9 cellular contexts compared by ENCODE assay signal in genomic region chr4:140637836-140638235, GRCh38.
DNase-seq lines count a peak whose midpoint lies in the region; ATAC-seq, FAIRE-seq and TF ChIP-seq lines count a peak whose summit lies in the region.
"Had no signal": no experiment of that assay in that cellular context is flagged by ENCODE, and none has a peak within 500 bp of the region (broad histone marks: within the 10 kb centered on the region; RNA-seq: fewer than 3 reads in every experiment).

No MANE protein-coding gene starts in this region.

- H3K36me3 Mint-ChIP-seq in endodermal cell (ENCODE audit: low read depth), result peaks cover 31% of the 10 kb centered on the region
- H3K36me3 Mint-ChIP-seq: natural killer cell treated with Interleukin-12 subunit alpha and Interleukin-12 subunit beta and Interleukin-15 and Interleukin-18, amount 100 ng/mL, for 72 hours had no signal

- H4K20me1 ChIP-seq in DND-41 (ENCODE audit: insufficient read depth, low read length), result no peaks in the 10 kb centered on the region

- 55 to 85% methylated on average over 2 to 6 of the region's 6 CpGs for WGBS in endodermal cell (ENCODE audit: insufficient coverage in 1 of 2, insufficient read length in 1 of 2), 2 experiments
- WGBS in thyroid gland, 2 donors, result 73 to 90% methylated on average over 6 of the region's 6 CpGs

- H3K4me1 ChIP-seq in DND-41 (ENCODE audit: insufficient read depth, low read length) (no peaks in the 10 kb centered on the region), endodermal cell (ENCODE audit: control insufficient read depth, insufficient read depth, low read length) (peaks cover 14% of the 10 kb centered on the region), thyroid gland (peaks cover 0 to 5% of the 10 kb centered on the region in 2 donors)

- H3K4me2 ChIP-seq in DND-41 (ENCODE audit: insufficient read depth, low read length), result no peak overlapping the region

- no peak overlapping the region for H3K4me3 Mint-ChIP-seq in endodermal cell
- H3K4me3 Mint-ChIP-seq: natural killer cell treated with Interleukin-12 subunit alpha and Interleukin-12 subunit beta and Interleukin-15 and Interleukin-18, amount 100 ng/mL, for 72 hours had no signal

- no peaks in the 10 kb centered on the region for H3K79me2 ChIP-seq in DND-41 (ENCODE audit: insufficient read depth, low read length)

- peak; percentile 43 for DNase-seq in DND-41
- DNase-seq in GM19239 (ENCODE audit: insufficient read length, low spot score), result peak; percentile 28
- peak; percentile 10 for DNase-seq in RPMI7951 (ENCODE audit: low read depth)
- DNase-seq in endodermal cell, result peak; percentile 81
- DNase-seq in pons (ENCODE audit: low spot score), result peak; percentile 35
- no peak for DNase-seq in thyroid gland
- no peak for DNase-seq in NK-92 treated with Interleukin-12 subunit alpha and Interleukin-12 subunit beta, amount 100 ng/mL, for 24 hours (lab: John Stamatoyannopoulos, UW)

- H3K27me3 ChIP-seq in DND-41 (ENCODE audit: insufficient read depth, low read length, poor library complexity), result peaks cover 6% of the 10 kb centered on the region
- no peaks in the 10 kb centered on the region for H3K27me3 ChIP-seq in endodermal cell (ENCODE audit: control insufficient read depth, insufficient read depth, low read length, poor library complexity, severe bottlenecking)
- no peaks in the 10 kb centered on the region for H3K27me3 ChIP-seq in thyroid gland

- no peaks in the 10 kb centered on the region for H3K36me3 ChIP-seq in DND-41 (ENCODE audit: insufficient read depth, low read length)
- H3K36me3 ChIP-seq in endodermal cell (ENCODE audit: control insufficient read depth, insufficient read depth, low read length), result peaks cover 42% of the 10 kb centered on the region
- no peaks in the 10 kb centered on the region for H3K36me3 ChIP-seq in thyroid gland

- peaks cover 51% of the 10 kb centered on the region for H3K4me1 Mint-ChIP-seq in endodermal cell

- H3K9me3 ChIP-seq in DND-41 (ENCODE audit: insufficient read depth, low read length, severe bottlenecking), result no peaks in the 10 kb centered on the region
- peaks cover 16% of the 10 kb centered on the region for H3K9me3 ChIP-seq in endodermal cell (ENCODE audit: control insufficient read depth, low read length)
- no peaks in the 10 kb centered on the region for H3K9me3 ChIP-seq in thyroid gland

- intact Hi-C loops in thyroid gland (cut with DNase I), result no loop called here

- H3K4me3 ChIP-seq in DND-41 (ENCODE audit: low read depth in 1 of 2, low read length in 2 of 2), result no peak overlapping the region
- H3K4me3 ChIP-seq in endodermal cell (ENCODE audit: low read length), result no peak overlapping the region
- no peak overlapping the region for H3K4me3 ChIP-seq in thyroid gland (replicated peaks in 1 of 3)

- no peak overlapping the region for H3K27ac Mint-ChIP-seq in endodermal cell
- H3K27ac Mint-ChIP-seq: natural killer cell treated with Interleukin-12 subunit alpha and Interleukin-12 subunit beta and Interleukin-15 and Interleukin-18, amount 100 ng/mL, for 72 hours had no signal

- no peak overlapping the region for H2AFZ ChIP-seq in DND-41 (ENCODE audit: low read depth, low read length)

- ATAC-seq in DND-41 (ENCODE audit: insufficient read depth, low read depth) (peak; percentile 89), HG03439 (IDR thresholded peaks at IDR 0.05; ENCODE audit: unreplicated experiment) (peak; percentile 68)

- H3K9me3 Mint-ChIP-seq in endodermal cell, result no peaks in the 10 kb centered on the region
- H3K9me3 Mint-ChIP-seq: natural killer cell treated with Interleukin-12 subunit alpha and Interleukin-12 subunit beta and Interleukin-15 and Interleukin-18, amount 100 ng/mL, for 72 hours had no signal

- H3K27ac ChIP-seq in DND-41 (ENCODE audit: low read length) (no peak overlapping the region), endodermal cell (ENCODE audit: low read depth, low read length) (no peak overlapping the region), thyroid gland (no peak overlapping the region)

- no peaks in the 10 kb centered on the region for H3K27me3 Mint-ChIP-seq in endodermal cell (ENCODE audit: insufficient read depth)

- peak; percentile 79 for FAIRE-seq in GM19239 (lab: Jason Lieb, UNC)

- no peak for TF ChIP-seq POLR2A in thyroid gland (IDR thresholded peaks at IDR 0.05)

- peak; percentile 78 for TF ChIP-seq CTCF in DND-41 (IDR thresholded peaks at IDR 0.05; ENCODE audit: borderline replicate concordance, extremely low read depth, low read length, poor library complexity, severe bottlenecking)
- TF ChIP-seq CTCF in endodermal cell (conservative IDR thresholded peaks at IDR 0.05), result peak; percentile 94
- peak in 1 of 6 experiments; percentile 30 for TF ChIP-seq CTCF in thyroid gland (IDR thresholded peaks at IDR 0.05)

- no peak overlapping the region for H3K9ac ChIP-seq in DND-41 (ENCODE audit: low read depth, low read length)
- H3K9ac ChIP-seq in endodermal cell (ENCODE audit: extremely low read depth, low read length, poor library complexity, severe bottlenecking), result no peak overlapping the region

Comparison
In these comparisons a context has a peak if more than half of its experiments do, and no peak if none do; other contexts are left out.
1. DNase-seq: peak in DND-41 (single experiment), GM19239 (single experiment), RPMI7951 (single experiment), endodermal cell (single experiment) and pons (single experiment); none in thyroid gland (0 of 2) and NK-92 treated with Interleukin-12 subunit alpha and Interleukin-12 subunit beta, amount 100 ng/mL, for 24 hours (single experiment).